ENCODE assay signal across 22 cellular contexts in genomic region chr9:33914887-33915286, GRCh38.
DNase-seq lines count a peak whose midpoint lies in the region; ATAC-seq and TF ChIP-seq lines count a peak whose summit lies in the region.
"Had no signal": no experiment of that assay in that cellular context is flagged by ENCODE, and none has a peak within 500 bp of the region (broad histone marks: within the 10 kb centered on the region; RNA-seq: fewer than 3 reads in every experiment).

No MANE protein-coding gene starts in this region.

- H3K4me1 Mint-ChIP-seq in activated T-cell treated with anti-CD3 and anti-CD28 coated beads, Interleukin-2, amount 50 U/mL, for 72 hours (ENCODE audit: low read depth) = no peaks in the 10 kb centered on the region
- H3K4me1 Mint-ChIP-seq in activated T-cell treated with anti-CD3 and anti-CD28 coated beads, Interleukin-2, amount 50 U/mL, for 4 hours (ENCODE audit: low read depth) = no peaks in the 10 kb centered on the region
- H3K4me1 Mint-ChIP-seq in H9 (peaks cover 19 to 35% of the 10 kb centered on the region in 2 experiments), osteocyte (ENCODE audit: unreplicated experiment) (peaks cover 8% of the 10 kb centered on the region)
- no peaks in the 10 kb centered on the region for H3K4me1 Mint-ChIP-seq in central memory CD8-positive, alpha-beta T cell

- no peak overlapping the region for H2BK5ac ChIP-seq in H9 (ENCODE audit: insufficient read length, low read length)

- H3K27me3 ChIP-seq in H9 (ENCODE audit: insufficient read depth, low read length) (no peaks in the 10 kb centered on the region), psoas muscle (ENCODE audit: insufficient read depth in 3 of 3, low read length in 2 of 3) (no peaks in the 10 kb centered on the region), HAP-1 (ENCODE audit: low read depth) (no peaks in the 10 kb centered on the region)
- H3K27me3 ChIP-seq: BLaER1 had no signal

- no peaks in the 10 kb centered on the region for H3K9me3 Mint-ChIP-seq in activated T-cell treated with anti-CD3 and anti-CD28 coated beads, Interleukin-2, amount 50 U/mL, for 72 hours
- no peaks in the 10 kb centered on the region for H3K9me3 Mint-ChIP-seq in activated T-cell treated with anti-CD3 and anti-CD28 coated beads, Interleukin-2, amount 50 U/mL, for 4 hours
- H3K9me3 Mint-ChIP-seq in H9 (no peaks in the 10 kb centered on the region), osteocyte (ENCODE audit: unreplicated experiment) (no peaks in the 10 kb centered on the region)
- H3K9me3 Mint-ChIP-seq in central memory CD8-positive, alpha-beta T cell = no peaks in the 10 kb centered on the region

- WGBS in H9 (ENCODE audit: extremely low coverage, insufficient read length, low lambda C conversion rate) = no CpG with 5 or more reads among the region's 3 CpGs
- WGBS in psoas muscle, 3 donors = 75 to 100% (median 90%) methylated on average over 3 of the region's 3 CpGs

- H3K56ac ChIP-seq in H9 (ENCODE audit: insufficient read length, low read depth, low read length) = no peak overlapping the region

- H2BK12ac ChIP-seq in H9 (ENCODE audit: insufficient read length, low read depth, low read length) = no peak overlapping the region

- no peaks in the 10 kb centered on the region for H3K79me1 ChIP-seq in H9 (ENCODE audit: insufficient read depth, low read depth, low read length, poor library complexity, severe bottlenecking)

- H3K27ac ChIP-seq in H9 (ENCODE audit: insufficient read length, low read depth, low read length) = no peak overlapping the region
- no peak overlapping the region for H3K27ac ChIP-seq in psoas muscle
- H3K27ac ChIP-seq: BLaER1 had no signal

- no peak overlapping the region for H4K8ac ChIP-seq in H9 (replicated peaks; ENCODE audit: insufficient read length, low read depth, low read length)

- ATAC-seq in activated T-cell treated with anti-CD3 and anti-CD28 coated beads, Interleukin-2, amount 50 U/mL, for 72 hours (replicated peaks in 1 of 2) = no peak
- ATAC-seq in activated T-cell treated with anti-CD3 and anti-CD28 coated beads, Interleukin-2, amount 50 U/mL, for 4 hours = no peak
- no peak for ATAC-seq in central memory CD8-positive, alpha-beta T cell (replicated peaks; ENCODE audit: extremely low read depth, poor library complexity, severe bottlenecking)
- ATAC-seq in psoas muscle = no peak
- ATAC-seq: mucosa of descending colon, right cardiac atrium had no signal

- no peak overlapping the region for H2AFZ ChIP-seq in H9 (ENCODE audit: low read length)

- no peak overlapping the region for H3K9ac ChIP-seq in H9 (ENCODE audit: extremely low read depth, insufficient read length, low read length)
- H3K9ac ChIP-seq: BLaER1 had no signal

- H3K36me3 Mint-ChIP-seq in activated T-cell treated with anti-CD3 and anti-CD28 coated beads, Interleukin-2, amount 50 U/mL, for 72 hours (ENCODE audit: insufficient read depth in 2 of 2) = peaks cover 5 to 17% of the 10 kb centered on the region in 2 donors
- H3K36me3 Mint-ChIP-seq in activated T-cell treated with anti-CD3 and anti-CD28 coated beads, Interleukin-2, amount 50 U/mL, for 4 hours (ENCODE audit: insufficient read depth) = peaks cover 27% of the 10 kb centered on the region
- H3K36me3 Mint-ChIP-seq in H9 (ENCODE audit: insufficient read depth in 1 of 3, low read depth in 3 of 3) (peaks cover 9 to 61% (median 45%) of the 10 kb centered on the region in 3 experiments; a peak in 5 of 7 replicates), osteocyte (ENCODE audit: unreplicated experiment) (peaks cover 45% of the 10 kb centered on the region)
- peaks cover 46% of the 10 kb centered on the region for H3K36me3 Mint-ChIP-seq in central memory CD8-positive, alpha-beta T cell (ENCODE audit: insufficient read depth)

- H3K4me1 ChIP-seq in H9 (ENCODE audit: insufficient read depth, low read length) (no peaks in the 10 kb centered on the region), psoas muscle (no peaks in the 10 kb centered on the region), HAP-1 (peaks cover 3% of the 10 kb centered on the region; the same call in 1 of the 2 replicates)

- H4K91ac ChIP-seq in H9 (ENCODE audit: insufficient read length, low read depth, low read length) = no peak overlapping the region

- H2BK20ac ChIP-seq in H9 (ENCODE audit: low read depth, low read length, poor library complexity, severe bottlenecking) = no peak overlapping the region

- H3K27me3 Mint-ChIP-seq in activated T-cell treated with anti-CD3 and anti-CD28 coated beads, Interleukin-2, amount 50 U/mL, for 72 hours (ENCODE audit: low read depth) = no peaks in the 10 kb centered on the region
- H3K27me3 Mint-ChIP-seq in activated T-cell treated with anti-CD3 and anti-CD28 coated beads, Interleukin-2, amount 50 U/mL, for 4 hours (ENCODE audit: low read depth) = no peaks in the 10 kb centered on the region
- H3K27me3 Mint-ChIP-seq in H9 (ENCODE audit: low read depth) (peaks cover under 1% of the 10 kb centered on the region; the same call in 1 of the 2 replicates), osteocyte (ENCODE audit: unreplicated experiment) (no peaks in the 10 kb centered on the region)
- H3K27me3 Mint-ChIP-seq in central memory CD8-positive, alpha-beta T cell = no peaks in the 10 kb centered on the region

- H2AK5ac ChIP-seq in H9 (ENCODE audit: insufficient read length, low read length) = no peak overlapping the region

- DNase-seq in activated T-cell treated with anti-CD3 and anti-CD28 coated beads, Interleukin-2, amount 50 U/mL, for 72 hours = no peak
- no peak for DNase-seq in activated T-cell treated with anti-CD3 and anti-CD28 coated beads, Interleukin-2, amount 50 U/mL, for 4 hours
- DNase-seq in H9 = no peak
- no peak for DNase-seq in central memory CD8-positive, alpha-beta T cell (ENCODE audit: low spot score in 2 of 2)
- DNase-seq in osteocyte (ENCODE audit: extremely low spot score, unreplicated experiment) = no peak
- DNase-seq in psoas muscle = no peak
- no peak for DNase-seq in HAP-1 (ENCODE audit: low spot score in 2 of 2)
- DNase-seq in NCI-H2171 treated with DMSO at 0.1 percent for 48 hours (lab: John Stamatoyannopoulos, UW) = no peak
- DNase-seq: activated CD8-positive, alpha-beta memory T cell treated with anti-CD3 and anti-CD28 coated beads, Interleukin-2, amount 50 U/mL, for 48 hours; effector CD4-positive, alpha-beta T cell; EL; GOT3; islet precursor cell; mucosa of descending colon; NCI-H1048; NCI-H2029; PC-3; right cardiac atrium; SHP77; stimulated activated CD4-positive, alpha-beta T cell treated with anti-CD3 and anti-CD28 coated beads, Interleukin-12 subunit alpha, Interleukin-12 subunit beta, amount 100 ng/mL, for 4 hours; stimulated activated CD4-positive, alpha-beta T cell treated with anti-CD3 and anti-CD28 coated beads, Interleukin-4, amount 100 ng/mL, for 4 hours had no signal

- no peak overlapping the region for H2BK15ac ChIP-seq in H9 (ENCODE audit: low read depth, low read length)

- no peak overlapping the region for H3K4me2 ChIP-seq in H9 (ENCODE audit: insufficient read depth, insufficient read length, low read length)
- H3K4me2 ChIP-seq: BLaER1 had no signal

- H3K4me3 Mint-ChIP-seq in activated T-cell treated with anti-CD3 and anti-CD28 coated beads, Interleukin-2, amount 50 U/mL, for 72 hours = no peak overlapping the region
- H3K4me3 Mint-ChIP-seq in activated T-cell treated with anti-CD3 and anti-CD28 coated beads, Interleukin-2, amount 50 U/mL, for 4 hours = no peak overlapping the region
- H3K4me3 Mint-ChIP-seq in H9 (no peak overlapping the region), osteocyte (ENCODE audit: unreplicated experiment) (no peak overlapping the region)
- no peak overlapping the region for H3K4me3 Mint-ChIP-seq in central memory CD8-positive, alpha-beta T cell

- in situ Hi-C loops in HAP-1 (cut with MboI; ENCODE audit: low sequenced_read_pairs) = no loop called here

- H3K23me2 ChIP-seq in H9 (ENCODE audit: insufficient read length, low read depth, low read length, poor library complexity, severe bottlenecking) = no peaks in the 10 kb centered on the region

- intact Hi-C loops in psoas muscle (cut with DNase I) = no loop called here

- H3K18ac ChIP-seq in H9 (ENCODE audit: insufficient read length, low read depth, low read length) = no peak overlapping the region

- H4K5ac ChIP-seq in H9 (ENCODE audit: insufficient read length, low read depth, low read length) = no peak overlapping the region

- H3K14ac ChIP-seq in H9 (ENCODE audit: insufficient read depth, low read length) = no peak overlapping the region

- H3T11ph ChIP-seq in H9 (ENCODE audit: low read length) = no peak overlapping the region

- H3K9me3 ChIP-seq in H9 (ENCODE audit: control insufficient read depth, low read depth, low read length) (no peaks in the 10 kb centered on the region), psoas muscle (no peaks in the 10 kb centered on the region), HAP-1 (no peaks in the 10 kb centered on the region)
- H3K9me3 ChIP-seq: BLaER1, mucosa of descending colon had no signal

- H4K20me1 ChIP-seq in H9 (ENCODE audit: control insufficient read depth, insufficient read depth, insufficient read length) = no peaks in the 10 kb centered on the region

- H3K4me3 ChIP-seq in psoas muscle = no peak overlapping the region
- no peak overlapping the region for H3K4me3 ChIP-seq in HAP-1
- H3K4me3 ChIP-seq: BLaER1, mucosa of descending colon had no signal

- no peak overlapping the region for H3K4ac ChIP-seq in H9 (ENCODE audit: low read depth, low read length)

- peak overlapping the region; percentile 7 for H3K27ac Mint-ChIP-seq in activated T-cell treated with anti-CD3 and anti-CD28 coated beads, Interleukin-2, amount 50 U/mL, for 72 hours
- H3K27ac Mint-ChIP-seq in H9 (peak overlapping the region in 2 of 3 experiments; percentile 37 to 38; a peak in 2 of 7 replicates), osteocyte (ENCODE audit: unreplicated experiment) (peak overlapping the region; percentile 15)
- peak overlapping the region; percentile 41 for H3K27ac Mint-ChIP-seq in central memory CD8-positive, alpha-beta T cell (ENCODE audit: low read depth)

- H3K36me3 ChIP-seq in psoas muscle (ENCODE audit: insufficient read depth in 1 of 2, low read depth in 1 of 2) (peaks cover 5 to 80% of the 10 kb centered on the region in 2 donors), HAP-1 (replicated peaks) (peaks cover 63% of the 10 kb centered on the region)

- H3K79me2 ChIP-seq in H9 (ENCODE audit: insufficient read depth, low read length) = no peaks in the 10 kb centered on the region

- H3K23ac ChIP-seq in H9 (ENCODE audit: insufficient read length, low read depth, low read length) = no peak overlapping the region

- no peak overlapping the region for H2BK120ac ChIP-seq in H9 (ENCODE audit: low read depth, low read length, poor library complexity, severe bottlenecking)

- no peak for TF ChIP-seq CTCF in H9 (conservative IDR thresholded peaks at IDR 0.05)
- no peak for TF ChIP-seq CTCF in osteocyte (IDR thresholded peaks at IDR 0.05)
- TF ChIP-seq CTCF in psoas muscle (IDR thresholded peaks at IDR 0.05) = no peak
